2 cellular contexts compared by ENCODE assay signal in the genomic region with DNA sequence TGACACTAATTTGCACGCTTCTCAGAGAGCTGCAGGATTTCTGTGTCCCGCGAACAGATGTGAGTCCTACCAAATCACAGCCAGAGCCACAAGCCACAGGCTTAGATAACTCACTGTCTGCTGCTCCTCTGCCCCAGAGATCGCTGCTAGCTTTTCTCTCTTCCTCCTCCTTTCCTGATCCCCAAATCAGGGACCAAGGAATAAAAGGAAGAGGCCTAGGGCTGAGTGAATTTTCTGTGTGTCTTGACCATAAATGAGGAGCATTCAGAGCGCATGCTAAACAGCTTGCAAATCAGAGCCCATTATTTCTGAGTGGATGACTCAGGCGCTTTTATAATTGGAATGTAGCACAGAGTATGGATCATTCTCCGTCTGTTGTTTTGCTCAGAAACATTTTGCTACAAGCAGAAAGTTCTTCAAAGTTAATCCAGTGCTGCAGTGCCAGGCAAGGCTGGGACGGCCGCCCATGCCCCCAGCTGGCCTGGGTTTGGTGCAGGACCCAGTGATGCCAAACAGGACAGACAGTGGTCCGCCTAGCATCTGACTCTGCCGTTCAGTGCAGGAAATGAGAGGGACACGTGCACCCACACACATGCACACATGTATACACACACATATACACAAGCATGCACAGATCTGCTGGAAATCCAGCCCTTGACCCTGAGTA.
TF ChIP-seq lines count a peak whose summit lies in the region.

No MANE protein-coding gene starts in this region.

TF ChIP-seq in HepG2, 621 proteins besides CTCF, POLR2A, EP300 and RAD21:
- no peak for TF ChIP-seq MIXL1 (CRISPR knock-in tag; IDR thresholded peaks at IDR 0.05)
- TF ChIP-seq, protein P1, sequence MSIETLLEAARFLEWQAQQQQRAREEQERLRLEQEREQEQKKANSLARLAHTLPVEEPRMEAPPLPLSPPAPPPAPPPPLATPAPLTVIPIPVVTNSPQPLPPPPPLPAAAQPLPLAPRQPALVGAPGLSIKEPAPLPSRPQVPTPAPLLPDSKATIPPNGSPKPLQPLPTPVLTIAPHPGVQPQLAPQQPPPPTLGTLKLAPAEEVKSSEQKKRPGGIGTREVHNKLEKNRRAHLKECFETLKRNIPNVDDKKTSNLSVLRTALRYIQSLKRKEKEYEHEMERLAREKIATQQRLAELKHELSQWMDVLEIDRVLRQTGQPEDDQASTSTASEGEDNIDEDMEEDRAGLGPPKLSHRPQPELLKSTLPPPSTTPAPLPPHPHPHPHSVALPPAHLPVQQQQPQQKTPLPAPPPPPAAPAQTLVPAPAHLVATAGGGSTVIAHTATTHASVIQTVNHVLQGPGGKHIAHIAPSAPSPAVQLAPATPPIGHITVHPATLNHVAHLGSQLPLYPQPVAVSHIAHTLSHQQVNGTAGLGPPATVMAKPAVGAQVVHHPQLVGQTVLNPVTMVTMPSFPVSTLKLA (IDR thresholded peaks at IDR 0.05): peak; percentile 52; the same call in 1 of the 2 replicates
- TF ChIP-seq ZNF788 (CRISPR knock-in tag; IDR thresholded peaks at IDR 0.05; ENCODE audit: borderline replicate concordance): no peak

TF ChIP-seq in K562, 482 proteins besides CTCF, POLR2A, EP300 and RAD21:
- TF ChIP-seq ARID2 (IDR thresholded peaks at IDR 0.05) (no peak), SMARCC2 (IDR thresholded peaks at IDR 0.05; ENCODE audit: low read depth) (no peak), RCOR1 (IDR thresholded peaks at IDR 0.05; ENCODE audit: borderline replicate concordance in 1 of 2, low read depth in 2 of 2, low read length in 2 of 2) (peak in 1 of 2 experiments; percentile 60; a peak in 2 of 4 replicates), MECOM (CRISPR knock-in tag; IDR thresholded peaks at IDR 0.05) (no peak), PHF21A (IDR thresholded peaks at IDR 0.05; ENCODE audit: borderline replicate concordance, low read depth) (no peak), HDAC2 (IDR thresholded peaks at IDR 0.05) (peak; percentile 44; the same call in 1 of the 2 replicates), MAFG (tag; conservative IDR thresholded peaks at IDR 0.05) (0 out of 2 replicates have a peak, but pooled peaks have one; percentile 10), KDM1A (IDR thresholded peaks at IDR 0.05) (peak; percentile 82 to 92), NFE2 (IDR thresholded peaks at IDR 0.05; ENCODE audit: low read depth) (0 out of 2 replicates have a peak, but pooled peaks have one; percentile 15), SREBF1 (IDR thresholded peaks at IDR 0.05; ENCODE audit: borderline replicate concordance, low read depth, low read length) (no peak), POLR2G (IDR thresholded peaks at IDR 0.05; ENCODE audit: low read depth, low read length) (no peak), MCM3 (IDR thresholded peaks at IDR 0.05) (no peak), ETV6 (IDR thresholded peaks at IDR 0.05; ENCODE audit: borderline replicate concordance in 1 of 2, low read depth in 2 of 2, low read length in 1 of 2) (no peak), ETV6 (CRISPR knock-in tag; IDR thresholded peaks at IDR 0.05; ENCODE audit: borderline replicate concordance) (no peak), CREB1 (IDR thresholded peaks at IDR 0.05) (no peak), CREB1 (CRISPR knock-in tag; IDR thresholded peaks at IDR 0.05) (no peak)
TF ChIP-seq in K562: peak in this region for 5.
